In the genomic region with DNA sequence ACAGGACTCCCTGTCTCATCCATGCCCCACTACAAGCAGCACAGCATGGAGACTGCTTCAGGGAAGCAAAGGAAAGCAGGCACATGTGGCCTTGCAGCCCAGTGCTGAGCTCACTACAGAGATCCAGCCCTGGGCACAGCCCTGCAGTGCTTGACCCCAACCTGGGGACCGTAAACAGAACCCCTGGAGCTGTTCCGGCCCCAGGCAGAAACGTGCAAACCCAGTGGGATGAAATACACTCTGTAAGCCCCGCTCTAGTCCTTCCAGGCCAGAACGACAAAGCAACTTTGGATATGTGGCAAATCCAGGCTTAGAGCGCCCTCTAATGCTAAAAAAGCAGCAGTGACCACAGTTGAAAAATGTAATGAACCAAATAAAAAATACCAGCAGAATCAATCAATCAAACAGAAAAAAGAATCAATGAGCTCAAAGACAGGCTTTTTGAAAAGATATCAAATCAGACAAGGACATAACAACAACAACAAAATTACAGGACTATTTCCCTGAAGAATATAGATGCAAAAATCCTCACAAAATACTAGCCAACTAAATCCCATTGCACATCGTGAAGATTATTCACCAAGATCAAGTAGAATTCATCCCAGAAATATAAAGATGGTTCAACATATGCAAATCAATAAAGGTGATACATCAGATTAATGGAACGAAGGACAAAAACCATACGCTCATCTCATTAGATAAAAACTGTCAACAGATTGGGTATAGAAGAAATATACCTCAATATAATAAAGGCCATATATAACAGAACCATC, we compare ENCODE assay signal across 1 cellular context.
TF ChIP-seq lines count a peak whose summit lies in the region.

No MANE protein-coding gene starts in this region.

TF ChIP-seq in K562, 482 proteins besides CTCF, POLR2A, EP300 and RAD21:
- TF ChIP-seq TAF1 (IDR thresholded peaks at IDR 0.05; ENCODE audit: control insufficient read depth, extremely low read depth, insufficient read depth, low read length, severe bottlenecking) (no peak), CC2D1A (IDR thresholded peaks at IDR 0.05) (0 out of 2 replicates have a peak, but pooled peaks have one; percentile 22), MBD2 (IDR thresholded peaks at IDR 0.05; ENCODE audit: borderline replicate concordance, low read depth) (no peak), RBM34 (IDR thresholded peaks at IDR 0.05; ENCODE audit: borderline replicate concordance, insufficient read depth, low read length) (no peak), GATA2 (CRISPR knock-in tag; IDR thresholded peaks at IDR 0.05) (no peak), SMC3 (conservative IDR thresholded peaks at IDR 0.05; ENCODE audit: insufficient read depth, low read depth, low read length) (peak; percentile 64), TAF9B (IDR thresholded peaks at IDR 0.05; ENCODE audit: partially characterized antibody) (no peak), ZNF696 (CRISPR knock-in tag; conservative IDR thresholded peaks at IDR 0.05) (no peak), SIN3B (IDR thresholded peaks at IDR 0.05; ENCODE audit: low read depth) (no peak), CHCHD3 (CRISPR knock-in tag; IDR thresholded peaks at IDR 0.05) (no peak)
- TF ChIP-seq, protein P1, sequence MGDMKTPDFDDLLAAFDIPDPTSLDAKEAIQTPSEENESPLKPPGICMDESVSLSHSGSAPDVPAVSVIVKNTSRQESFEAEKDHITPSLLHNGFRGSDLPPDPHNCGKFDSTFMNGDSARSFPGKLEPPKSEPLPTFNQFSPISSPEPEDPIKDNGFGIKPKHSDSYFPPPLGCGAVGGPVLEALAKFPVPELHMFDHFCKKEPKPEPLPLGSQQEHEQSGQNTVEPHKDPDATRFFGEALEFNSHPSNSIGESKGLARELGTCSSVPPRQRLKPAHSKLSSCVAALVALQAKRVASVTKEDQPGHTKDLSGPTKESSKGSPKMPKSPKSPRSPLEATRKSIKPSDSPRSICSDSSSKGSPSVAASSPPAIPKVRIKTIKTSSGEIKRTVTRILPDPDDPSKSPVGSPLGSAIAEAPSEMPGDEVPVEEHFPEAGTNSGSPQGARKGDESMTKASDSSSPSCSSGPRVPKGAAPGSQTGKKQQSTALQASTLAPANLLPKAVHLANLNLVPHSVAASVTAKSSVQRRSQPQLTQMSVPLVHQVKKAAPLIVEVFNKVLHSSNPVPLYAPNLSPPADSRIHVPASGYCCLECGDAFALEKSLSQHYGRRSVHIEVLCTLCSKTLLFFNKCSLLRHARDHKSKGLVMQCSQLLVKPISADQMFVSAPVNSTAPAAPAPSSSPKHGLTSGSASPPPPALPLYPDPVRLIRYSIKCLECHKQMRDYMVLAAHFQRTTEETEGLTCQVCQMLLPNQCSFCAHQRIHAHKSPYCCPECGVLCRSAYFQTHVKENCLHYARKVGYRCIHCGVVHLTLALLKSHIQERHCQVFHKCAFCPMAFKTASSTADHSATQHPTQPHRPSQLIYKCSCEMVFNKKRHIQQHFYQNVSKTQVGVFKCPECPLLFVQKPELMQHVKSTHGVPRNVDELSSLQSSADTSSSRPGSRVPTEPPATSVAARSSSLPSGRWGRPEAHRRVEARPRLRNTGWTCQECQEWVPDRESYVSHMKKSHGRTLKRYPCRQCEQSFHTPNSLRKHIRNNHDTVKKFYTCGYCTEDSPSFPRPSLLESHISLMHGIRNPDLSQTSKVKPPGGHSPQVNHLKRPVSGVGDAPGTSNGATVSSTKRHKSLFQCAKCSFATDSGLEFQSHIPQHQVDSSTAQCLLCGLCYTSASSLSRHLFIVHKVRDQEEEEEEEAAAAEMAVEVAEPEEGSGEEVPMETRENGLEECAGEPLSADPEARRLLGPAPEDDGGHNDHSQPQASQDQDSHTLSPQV (IDR thresholded peaks at IDR 0.05) = no peak
- TF ChIP-seq, protein P2, sequence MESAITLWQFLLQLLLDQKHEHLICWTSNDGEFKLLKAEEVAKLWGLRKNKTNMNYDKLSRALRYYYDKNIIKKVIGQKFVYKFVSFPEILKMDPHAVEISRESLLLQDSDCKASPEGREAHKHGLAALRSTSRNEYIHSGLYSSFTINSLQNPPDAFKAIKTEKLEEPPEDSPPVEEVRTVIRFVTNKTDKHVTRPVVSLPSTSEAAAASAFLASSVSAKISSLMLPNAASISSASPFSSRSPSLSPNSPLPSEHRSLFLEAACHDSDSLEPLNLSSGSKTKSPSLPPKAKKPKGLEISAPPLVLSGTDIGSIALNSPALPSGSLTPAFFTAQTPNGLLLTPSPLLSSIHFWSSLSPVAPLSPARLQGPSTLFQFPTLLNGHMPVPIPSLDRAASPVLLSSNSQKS (CRISPR knock-in tag; IDR thresholded peaks at IDR 0.05) = no peak
- TF ChIP-seq, protein P3, sequence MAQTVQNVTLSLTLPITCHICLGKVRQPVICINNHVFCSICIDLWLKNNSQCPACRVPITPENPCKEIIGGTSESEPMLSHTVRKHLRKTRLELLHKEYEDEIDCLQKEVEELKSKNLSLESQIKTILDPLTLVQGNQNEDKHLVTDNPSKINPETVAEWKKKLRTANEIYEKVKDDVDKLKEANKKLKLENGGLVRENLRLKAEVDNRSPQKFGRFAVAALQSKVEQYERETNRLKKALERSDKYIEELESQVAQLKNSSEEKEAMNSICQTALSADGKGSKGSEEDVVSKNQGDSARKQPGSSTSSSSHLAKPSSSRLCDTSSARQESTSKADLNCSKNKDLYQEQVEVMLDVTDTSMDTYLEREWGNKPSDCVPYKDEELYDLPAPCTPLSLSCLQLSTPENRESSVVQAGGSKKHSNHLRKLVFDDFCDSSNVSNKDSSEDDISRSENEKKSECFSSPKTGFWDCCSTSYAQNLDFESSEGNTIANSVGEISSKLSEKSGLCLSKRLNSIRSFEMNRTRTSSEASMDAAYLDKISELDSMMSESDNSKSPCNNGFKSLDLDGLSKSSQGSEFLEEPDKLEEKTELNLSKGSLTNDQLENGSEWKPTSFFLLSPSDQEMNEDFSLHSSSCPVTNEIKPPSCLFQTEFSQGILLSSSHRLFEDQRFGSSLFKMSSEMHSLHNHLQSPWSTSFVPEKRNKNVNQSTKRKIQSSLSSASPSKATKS (CRISPR knock-in tag; IDR thresholded peaks at IDR 0.05) = no peak
- TF ChIP-seq, protein P4, sequence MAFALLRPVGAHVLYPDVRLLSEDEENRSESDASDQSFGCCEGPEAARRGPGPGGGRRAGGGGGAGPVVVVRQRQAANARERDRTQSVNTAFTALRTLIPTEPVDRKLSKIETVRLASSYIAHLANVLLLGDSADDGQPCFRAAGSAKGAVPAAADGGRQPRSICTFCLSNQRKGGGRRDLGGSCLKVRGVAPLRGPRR (CRISPR knock-in tag; IDR thresholded peaks at IDR 0.05) = no peak
- TF ChIP-seq, protein P5, sequence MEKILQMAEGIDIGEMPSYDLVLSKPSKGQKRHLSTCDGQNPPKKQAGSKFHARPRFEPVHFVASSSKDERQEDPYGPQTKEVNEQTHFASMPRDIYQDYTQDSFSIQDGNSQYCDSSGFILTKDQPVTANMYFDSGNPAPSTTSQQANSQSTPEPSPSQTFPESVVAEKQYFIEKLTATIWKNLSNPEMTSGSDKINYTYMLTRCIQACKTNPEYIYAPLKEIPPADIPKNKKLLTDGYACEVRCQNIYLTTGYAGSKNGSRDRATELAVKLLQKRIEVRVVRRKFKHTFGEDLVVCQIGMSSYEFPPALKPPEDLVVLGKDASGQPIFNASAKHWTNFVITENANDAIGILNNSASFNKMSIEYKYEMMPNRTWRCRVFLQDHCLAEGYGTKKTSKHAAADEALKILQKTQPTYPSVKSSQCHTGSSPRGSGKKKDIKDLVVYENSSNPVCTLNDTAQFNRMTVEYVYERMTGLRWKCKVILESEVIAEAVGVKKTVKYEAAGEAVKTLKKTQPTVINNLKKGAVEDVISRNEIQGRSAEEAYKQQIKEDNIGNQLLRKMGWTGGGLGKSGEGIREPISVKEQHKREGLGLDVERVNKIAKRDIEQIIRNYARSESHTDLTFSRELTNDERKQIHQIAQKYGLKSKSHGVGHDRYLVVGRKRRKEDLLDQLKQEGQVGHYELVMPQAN (IDR thresholded peaks at IDR 0.05; ENCODE audit: borderline replicate concordance) = no peak
- TF ChIP-seq, protein P6, sequence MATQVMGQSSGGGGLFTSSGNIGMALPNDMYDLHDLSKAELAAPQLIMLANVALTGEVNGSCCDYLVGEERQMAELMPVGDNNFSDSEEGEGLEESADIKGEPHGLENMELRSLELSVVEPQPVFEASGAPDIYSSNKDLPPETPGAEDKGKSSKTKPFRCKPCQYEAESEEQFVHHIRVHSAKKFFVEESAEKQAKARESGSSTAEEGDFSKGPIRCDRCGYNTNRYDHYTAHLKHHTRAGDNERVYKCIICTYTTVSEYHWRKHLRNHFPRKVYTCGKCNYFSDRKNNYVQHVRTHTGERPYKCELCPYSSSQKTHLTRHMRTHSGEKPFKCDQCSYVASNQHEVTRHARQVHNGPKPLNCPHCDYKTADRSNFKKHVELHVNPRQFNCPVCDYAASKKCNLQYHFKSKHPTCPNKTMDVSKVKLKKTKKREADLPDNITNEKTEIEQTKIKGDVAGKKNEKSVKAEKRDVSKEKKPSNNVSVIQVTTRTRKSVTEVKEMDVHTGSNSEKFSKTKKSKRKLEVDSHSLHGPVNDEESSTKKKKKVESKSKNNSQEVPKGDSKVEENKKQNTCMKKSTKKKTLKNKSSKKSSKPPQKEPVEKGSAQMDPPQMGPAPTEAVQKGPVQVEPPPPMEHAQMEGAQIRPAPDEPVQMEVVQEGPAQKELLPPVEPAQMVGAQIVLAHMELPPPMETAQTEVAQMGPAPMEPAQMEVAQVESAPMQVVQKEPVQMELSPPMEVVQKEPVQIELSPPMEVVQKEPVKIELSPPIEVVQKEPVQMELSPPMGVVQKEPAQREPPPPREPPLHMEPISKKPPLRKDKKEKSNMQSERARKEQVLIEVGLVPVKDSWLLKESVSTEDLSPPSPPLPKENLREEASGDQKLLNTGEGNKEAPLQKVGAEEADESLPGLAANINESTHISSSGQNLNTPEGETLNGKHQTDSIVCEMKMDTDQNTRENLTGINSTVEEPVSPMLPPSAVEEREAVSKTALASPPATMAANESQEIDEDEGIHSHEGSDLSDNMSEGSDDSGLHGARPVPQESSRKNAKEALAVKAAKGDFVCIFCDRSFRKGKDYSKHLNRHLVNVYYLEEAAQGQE (CRISPR knock-in tag; IDR thresholded peaks at IDR 0.05; ENCODE audit: low read depth) = no peak
